ENCODE assay signal across 2 cellular contexts in the genomic region with DNA sequence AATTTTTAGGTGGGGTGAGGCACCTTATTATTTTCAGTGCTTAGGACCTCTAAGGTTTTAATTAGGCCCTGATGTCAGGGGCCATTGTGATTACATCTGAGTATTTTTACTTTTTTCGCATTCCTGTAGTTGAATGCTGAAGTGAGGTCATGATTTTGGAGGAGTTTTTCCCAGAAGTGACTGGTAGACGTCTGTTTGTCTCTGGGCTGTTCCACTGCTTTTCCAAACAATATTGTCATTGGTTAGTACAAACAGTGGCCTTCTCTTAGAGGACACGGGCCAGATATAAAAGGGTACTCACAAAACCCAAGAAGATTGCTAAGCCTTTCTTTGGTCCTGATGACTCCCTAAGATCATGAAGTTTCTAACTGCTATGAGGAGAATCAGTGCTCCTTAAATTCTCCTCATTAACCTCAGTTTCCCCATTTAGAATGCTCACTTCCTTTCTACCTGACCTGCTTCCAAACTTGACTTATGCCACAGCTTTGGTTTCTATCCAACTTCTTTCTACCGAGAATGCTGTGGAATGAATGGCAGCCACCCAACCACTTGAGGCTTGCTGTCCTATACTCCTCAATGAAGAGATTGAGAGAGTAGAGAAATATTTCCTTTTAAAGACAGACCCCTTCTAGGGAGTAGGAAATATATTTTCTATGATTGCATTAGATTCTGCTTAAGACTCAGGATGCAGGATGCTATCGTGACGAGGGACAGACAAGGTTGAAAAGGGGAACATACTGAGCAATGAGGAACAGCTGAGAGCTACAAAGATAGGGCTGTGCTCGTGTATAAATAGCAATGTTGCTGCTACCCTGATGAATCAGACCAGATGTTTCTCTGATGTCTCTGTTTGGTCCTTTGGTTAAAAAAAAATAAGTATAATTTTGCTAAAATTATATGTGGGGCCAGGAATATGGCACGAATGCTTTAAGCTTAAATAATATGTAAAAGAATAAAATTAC.
TF ChIP-seq lines count a peak whose summit lies in the region.

No MANE protein-coding gene starts in this region.

TF ChIP-seq in WTC11, 78 proteins besides CTCF, POLR2A, EP300 and RAD21 (continued from another document):
- TF ChIP-seq, protein P1, sequence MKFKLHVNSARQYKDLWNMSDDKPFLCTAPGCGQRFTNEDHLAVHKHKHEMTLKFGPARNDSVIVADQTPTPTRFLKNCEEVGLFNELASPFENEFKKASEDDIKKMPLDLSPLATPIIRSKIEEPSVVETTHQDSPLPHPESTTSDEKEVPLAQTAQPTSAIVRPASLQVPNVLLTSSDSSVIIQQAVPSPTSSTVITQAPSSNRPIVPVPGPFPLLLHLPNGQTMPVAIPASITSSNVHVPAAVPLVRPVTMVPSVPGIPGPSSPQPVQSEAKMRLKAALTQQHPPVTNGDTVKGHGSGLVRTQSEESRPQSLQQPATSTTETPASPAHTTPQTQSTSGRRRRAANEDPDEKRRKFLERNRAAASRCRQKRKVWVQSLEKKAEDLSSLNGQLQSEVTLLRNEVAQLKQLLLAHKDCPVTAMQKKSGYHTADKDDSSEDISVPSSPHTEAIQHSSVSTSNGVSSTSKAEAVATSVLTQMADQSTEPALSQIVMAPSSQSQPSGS (CRISPR knock-in tag; IDR thresholded peaks at IDR 0.05; ENCODE audit: borderline replicate concordance, low read depth), result no peak
- no peak for TF ChIP-seq NFATC4 (CRISPR knock-in tag; IDR thresholded peaks at IDR 0.05)
- TF ChIP-seq, protein P2, sequence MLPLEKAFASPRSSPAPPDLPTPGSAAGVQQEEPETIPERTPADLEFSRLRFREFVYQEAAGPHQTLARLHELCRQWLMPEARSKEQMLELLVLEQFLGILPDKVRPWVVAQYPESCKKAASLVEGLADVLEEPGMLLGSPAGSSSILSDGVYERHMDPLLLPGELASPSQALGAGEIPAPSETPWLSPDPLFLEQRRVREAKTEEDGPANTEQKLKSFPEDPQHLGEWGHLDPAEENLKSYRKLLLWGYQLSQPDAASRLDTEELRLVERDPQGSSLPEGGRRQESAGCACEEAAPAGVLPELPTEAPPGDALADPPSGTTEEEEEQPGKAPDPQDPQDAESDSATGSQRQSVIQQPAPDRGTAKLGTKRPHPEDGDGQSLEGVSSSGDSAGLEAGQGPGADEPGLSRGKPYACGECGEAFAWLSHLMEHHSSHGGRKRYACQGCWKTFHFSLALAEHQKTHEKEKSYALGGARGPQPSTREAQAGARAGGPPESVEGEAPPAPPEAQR (CRISPR knock-in tag; IDR thresholded peaks at IDR 0.05), result no peak
- TF ChIP-seq, protein P3, sequence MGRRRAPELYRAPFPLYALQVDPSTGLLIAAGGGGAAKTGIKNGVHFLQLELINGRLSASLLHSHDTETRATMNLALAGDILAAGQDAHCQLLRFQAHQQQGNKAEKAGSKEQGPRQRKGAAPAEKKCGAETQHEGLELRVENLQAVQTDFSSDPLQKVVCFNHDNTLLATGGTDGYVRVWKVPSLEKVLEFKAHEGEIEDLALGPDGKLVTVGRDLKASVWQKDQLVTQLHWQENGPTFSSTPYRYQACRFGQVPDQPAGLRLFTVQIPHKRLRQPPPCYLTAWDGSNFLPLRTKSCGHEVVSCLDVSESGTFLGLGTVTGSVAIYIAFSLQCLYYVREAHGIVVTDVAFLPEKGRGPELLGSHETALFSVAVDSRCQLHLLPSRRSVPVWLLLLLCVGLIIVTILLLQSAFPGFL (CRISPR knock-in tag; IDR thresholded peaks at IDR 0.05; ENCODE audit: borderline replicate concordance), result no peak
- TF ChIP-seq CREM (CRISPR knock-in tag; IDR thresholded peaks at IDR 0.05), result no peak
- TF ChIP-seq ZNF121 (CRISPR knock-in tag; IDR thresholded peaks at IDR 0.05), result no peak
- no peak for TF ChIP-seq ETV6 (CRISPR knock-in tag; IDR thresholded peaks at IDR 0.05)
- no peak for TF ChIP-seq ATF6 (CRISPR knock-in tag; IDR thresholded peaks at IDR 0.05)
- TF ChIP-seq GTF2I (CRISPR knock-in tag; conservative IDR thresholded peaks at IDR 0.05), result no peak
- TF ChIP-seq, protein P4, sequence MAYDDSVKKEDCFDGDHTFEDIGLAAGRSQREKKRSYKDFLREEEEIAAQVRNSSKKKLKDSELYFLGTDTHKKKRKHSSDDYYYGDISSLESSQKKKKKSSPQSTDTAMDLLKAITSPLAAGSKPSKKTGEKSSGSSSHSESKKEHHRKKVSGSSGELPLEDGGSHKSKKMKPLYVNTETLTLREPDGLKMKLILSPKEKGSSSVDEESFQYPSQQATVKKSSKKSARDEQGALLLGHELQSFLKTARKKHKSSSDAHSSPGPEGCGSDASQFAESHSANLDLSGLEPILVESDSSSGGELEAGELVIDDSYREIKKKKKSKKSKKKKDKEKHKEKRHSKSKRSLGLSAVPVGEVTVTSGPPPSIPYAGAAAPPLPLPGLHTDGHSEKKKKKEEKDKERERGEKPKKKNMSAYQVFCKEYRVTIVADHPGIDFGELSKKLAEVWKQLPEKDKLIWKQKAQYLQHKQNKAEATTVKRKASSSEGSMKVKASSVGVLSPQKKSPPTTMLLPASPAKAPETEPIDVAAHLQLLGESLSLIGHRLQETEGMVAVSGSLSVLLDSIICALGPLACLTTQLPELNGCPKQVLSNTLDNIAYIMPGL (CRISPR knock-in tag; IDR thresholded peaks at IDR 0.05), result no peak
- no peak for TF ChIP-seq SMAD3 (CRISPR knock-in tag; IDR thresholded peaks at IDR 0.05; ENCODE audit: borderline replicate concordance)
TF ChIP-seq in WTC11: peak in this region for 0.

TF ChIP-seq in HepG2, 621 proteins besides CTCF, POLR2A, EP300 and RAD21 (continued from another document):
- TF ChIP-seq MYC (CRISPR knock-in tag; IDR thresholded peaks at IDR 0.05; ENCODE audit: borderline replicate concordance), result no peak
- no peak for TF ChIP-seq ZBTB10 (CRISPR knock-in tag; IDR thresholded peaks at IDR 0.05; ENCODE audit: borderline replicate concordance)
- TF ChIP-seq TOPORS (CRISPR knock-in tag; IDR thresholded peaks at IDR 0.05), result no peak
- no peak for TF ChIP-seq SMAD1 (CRISPR knock-in tag; IDR thresholded peaks at IDR 0.05; ENCODE audit: borderline replicate concordance, low read depth)
- TF ChIP-seq ZNF432 (CRISPR knock-in tag; IDR thresholded peaks at IDR 0.05; ENCODE audit: borderline replicate concordance), result no peak
- no peak for TF ChIP-seq ZNF800 (CRISPR knock-in tag; IDR thresholded peaks at IDR 0.05)
- TF ChIP-seq ZNF292 (CRISPR knock-in tag; IDR thresholded peaks at IDR 0.05; ENCODE audit: borderline replicate concordance, low read depth), result no peak
- TF ChIP-seq DBP (CRISPR knock-in tag; IDR thresholded peaks at IDR 0.05; ENCODE audit: not compliant biosample characterization), result no peak
- no peak for TF ChIP-seq ZNF101 (CRISPR knock-in tag; IDR thresholded peaks at IDR 0.05; ENCODE audit: borderline replicate concordance, low read depth)
